18 cellular contexts compared by ENCODE assay signal in the genomic region with DNA sequence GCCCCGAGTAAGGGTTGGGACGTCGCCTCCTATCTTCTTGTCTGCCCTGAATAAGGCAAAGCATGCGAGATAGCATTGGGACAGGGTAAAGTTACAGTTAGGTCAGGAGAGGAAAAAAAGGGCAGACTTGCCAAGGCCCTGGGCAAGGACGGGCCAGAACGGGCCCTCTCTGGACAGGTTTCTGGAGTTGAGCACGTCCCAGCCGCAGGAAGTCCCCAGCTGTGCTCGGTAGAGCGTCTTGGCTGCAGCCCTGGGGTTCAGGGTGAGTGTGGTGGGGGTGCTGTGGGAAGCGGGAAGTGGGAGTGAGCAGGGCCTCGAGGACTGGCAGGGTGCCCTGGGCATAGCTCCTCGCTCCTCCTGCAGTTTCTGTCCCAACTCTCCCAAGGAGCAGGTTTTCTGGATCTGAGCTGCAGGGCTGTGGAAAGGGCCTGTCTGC. TPM values are rescaled to one million over a fixed set of nuclear protein-coding genes. Genes with fewer than 3 reads are reported as not detected.
DNase-seq lines count a peak whose midpoint lies in the region; ATAC-seq lines count a peak whose summit lies in the region.
"Had no signal": no experiment of that assay in that cellular context is flagged by ENCODE, and none has a peak within 500 bp of the region (broad histone marks: within the 10 kb centered on the region; RNA-seq: fewer than 3 reads in every experiment).

No MANE protein-coding gene starts in this region.

- DNase-seq in Ammon's horn (ENCODE audit: low spot score) (peak; percentile 61), iris pigment epithelial cell (ENCODE audit: low read depth) (peak; percentile 17), sciatic nerve (ENCODE audit: low spot score) (peak; percentile 79), mucosa of gallbladder (ENCODE audit: low spot score) (no peak), kidney tubule cell (ENCODE audit: low spot score) (no peak)
- DNase-seq in activated T-helper 1 cell treated with anti-CD3 and anti-CD28 coated beads, Interleukin-12 subunit alpha, Interleukin-12 subunit beta, Interleukin-2, Interleukin-4 antibody, amounts not matched to agents 30 ng/mL and 10 ng/mL and 1 ng/mL, durations not matched to agents 14 hours and 24 hours and 36 hours (ENCODE audit: low spot score) = no peak
- DNase-seq in activated T-cell treated with anti-CD3 and anti-CD28 coated beads, Interleukin-2, amount 50 U/mL, for 72 hours = no peak
- DNase-seq: activated CD4-positive, alpha-beta memory T cell treated with anti-CD3 and anti-CD28 coated beads for 36 hours; activated gamma-delta T cell treated with Interleukin-2 at 50 U/mL for 16 hours; DMS79 treated with DMSO at 0.1 percent for 48 hours; immature natural killer cell; KBM-7; NCI-H146; NCI-H510A; T-helper 9 cell had no signal

- intact Hi-C loops in sciatic nerve (cut with DNase I) = loop anchor here (10.0 kb wide), 1 partner anchor 167 kb away; no protein-coding TSS in a partner anchor
- intact Hi-C loops in activated T-helper 1 cell treated with anti-CD3 and anti-CD28 coated beads, Interleukin-12 subunit alpha, Interleukin-12 subunit beta, Interleukin-2, Interleukin-4 antibody, amounts not matched to agents 30 ng/mL and 10 ng/mL and 1 ng/mL, durations not matched to agents 14 hours and 24 hours and 36 hours (cut with micrococcal nuclease) = no loop called here

- no peaks in the 10 kb centered on the region for H3K9me3 Mint-ChIP-seq in activated T-helper 1 cell treated with anti-CD3 and anti-CD28 coated beads, Interleukin-12 subunit alpha, Interleukin-12 subunit beta, Interleukin-2, Interleukin-4 antibody, amounts not matched to agents 30 ng/mL and 10 ng/mL and 1 ng/mL, durations not matched to agents 14 hours and 24 hours and 36 hours
- no peaks in the 10 kb centered on the region for H3K9me3 Mint-ChIP-seq in activated T-cell treated with anti-CD3 and anti-CD28 coated beads, Interleukin-2, amount 50 U/mL, for 72 hours
- H3K9me3 Mint-ChIP-seq: activated CD4-positive, alpha-beta memory T cell treated with anti-CD3 and anti-CD28 coated beads for 36 hours; central memory CD8-positive, alpha-beta T cell had no signal

- peak; percentile 69 for ATAC-seq in sciatic nerve
- no peak for ATAC-seq in activated T-cell treated with anti-CD3 and anti-CD28 coated beads, Interleukin-2, amount 50 U/mL, for 72 hours (replicated peaks in 1 of 2)

- no peaks in the 10 kb centered on the region for H3K27me3 Mint-ChIP-seq in activated T-helper 1 cell treated with anti-CD3 and anti-CD28 coated beads, Interleukin-12 subunit alpha, Interleukin-12 subunit beta, Interleukin-2, Interleukin-4 antibody, amounts not matched to agents 30 ng/mL and 10 ng/mL and 1 ng/mL, durations not matched to agents 14 hours and 24 hours and 36 hours (ENCODE audit: insufficient read depth)
- no peaks in the 10 kb centered on the region for H3K27me3 Mint-ChIP-seq in activated T-cell treated with anti-CD3 and anti-CD28 coated beads, Interleukin-2, amount 50 U/mL, for 72 hours (ENCODE audit: low read depth)
- H3K27me3 Mint-ChIP-seq: activated CD4-positive, alpha-beta memory T cell treated with anti-CD3 and anti-CD28 coated beads for 36 hours had no signal

- no peaks in the 10 kb centered on the region for H3K36me3 Mint-ChIP-seq in activated T-helper 1 cell treated with anti-CD3 and anti-CD28 coated beads, Interleukin-12 subunit alpha, Interleukin-12 subunit beta, Interleukin-2, Interleukin-4 antibody, amounts not matched to agents 30 ng/mL and 10 ng/mL and 1 ng/mL, durations not matched to agents 14 hours and 24 hours and 36 hours (ENCODE audit: low read depth)
- no peaks in the 10 kb centered on the region for H3K36me3 Mint-ChIP-seq in activated T-cell treated with anti-CD3 and anti-CD28 coated beads, Interleukin-2, amount 50 U/mL, for 72 hours (ENCODE audit: insufficient read depth in 2 of 2)
- H3K36me3 Mint-ChIP-seq: activated CD4-positive, alpha-beta memory T cell treated with anti-CD3 and anti-CD28 coated beads for 36 hours; immature natural killer cell had no signal

- peak overlapping the region; percentile 19 for H3K27ac ChIP-seq in cingulate gyrus (ENCODE audit: low read depth, low read length)

- no peak overlapping the region for H3K27ac Mint-ChIP-seq in activated T-helper 1 cell treated with anti-CD3 and anti-CD28 coated beads, Interleukin-12 subunit alpha, Interleukin-12 subunit beta, Interleukin-2, Interleukin-4 antibody, amounts not matched to agents 30 ng/mL and 10 ng/mL and 1 ng/mL, durations not matched to agents 14 hours and 24 hours and 36 hours
- no peak overlapping the region for H3K27ac Mint-ChIP-seq in activated T-cell treated with anti-CD3 and anti-CD28 coated beads, Interleukin-2, amount 50 U/mL, for 72 hours
- H3K27ac Mint-ChIP-seq: activated CD4-positive, alpha-beta memory T cell treated with anti-CD3 and anti-CD28 coated beads for 36 hours; immature natural killer cell had no signal

- no peaks in the 10 kb centered on the region for H3K4me1 Mint-ChIP-seq in activated T-helper 1 cell treated with anti-CD3 and anti-CD28 coated beads, Interleukin-12 subunit alpha, Interleukin-12 subunit beta, Interleukin-2, Interleukin-4 antibody, amounts not matched to agents 30 ng/mL and 10 ng/mL and 1 ng/mL, durations not matched to agents 14 hours and 24 hours and 36 hours (ENCODE audit: low read depth)
- peaks cover 8% of the 10 kb centered on the region for H3K4me1 Mint-ChIP-seq in activated T-cell treated with anti-CD3 and anti-CD28 coated beads, Interleukin-2, amount 50 U/mL, for 72 hours (ENCODE audit: low read depth)
- H3K4me1 Mint-ChIP-seq: central memory CD8-positive, alpha-beta T cell; immature natural killer cell had no signal

- H3K4me3 Mint-ChIP-seq in activated T-helper 1 cell treated with anti-CD3 and anti-CD28 coated beads, Interleukin-12 subunit alpha, Interleukin-12 subunit beta, Interleukin-2, Interleukin-4 antibody, amounts not matched to agents 30 ng/mL and 10 ng/mL and 1 ng/mL, durations not matched to agents 14 hours and 24 hours and 36 hours = no peak overlapping the region
- no peak overlapping the region for H3K4me3 Mint-ChIP-seq in activated T-cell treated with anti-CD3 and anti-CD28 coated beads, Interleukin-2, amount 50 U/mL, for 72 hours
- H3K4me3 Mint-ChIP-seq: activated CD4-positive, alpha-beta memory T cell treated with anti-CD3 and anti-CD28 coated beads for 36 hours; central memory CD8-positive, alpha-beta T cell; immature natural killer cell had no signal

RNA-seq across cellular contexts. Expression of gene RPS6KL1, which starts 5.4 kb away (rescaled TPM):
- 4.7 TPM for total RNA-seq in sciatic nerve
- total RNA-seq in activated T-helper 1 cell treated with anti-CD3 and anti-CD28 coated beads, Interleukin-12 subunit alpha, Interleukin-12 subunit beta, Interleukin-2, Interleukin-4 antibody, amounts not matched to agents 30 ng/mL and 10 ng/mL and 1 ng/mL, durations not matched to agents 14 hours and 24 hours and 36 hours = 10.8 and 11.6 TPM in 2 replicates
- total RNA-seq in activated T-cell treated with anti-CD3 and anti-CD28 coated beads, Interleukin-2, amount 50 U/mL, for 72 hours = 1 to 10 TPM; 4.6 to 6.7 TPM
- total RNA-seq in mucosa of gallbladder = 18.6 TPM

RNA-seq across cellular contexts. Expression of gene DLST, which starts 35.9 kb away (rescaled TPM):
- total RNA-seq in sciatic nerve (79.6 TPM), mucosa of gallbladder (95.6 TPM)
- total RNA-seq in activated T-helper 1 cell treated with anti-CD3 and anti-CD28 coated beads, Interleukin-12 subunit alpha, Interleukin-12 subunit beta, Interleukin-2, Interleukin-4 antibody, amounts not matched to agents 30 ng/mL and 10 ng/mL and 1 ng/mL, durations not matched to agents 14 hours and 24 hours and 36 hours = 98.9 and 107 TPM in 2 replicates
- 100 to 1,000 TPM; 151 to 183 TPM for total RNA-seq in activated T-cell treated with anti-CD3 and anti-CD28 coated beads, Interleukin-2, amount 50 U/mL, for 72 hours

RNA-seq across cellular contexts. Expression of gene PGF, which starts 37.7 kb away (rescaled TPM):
- total RNA-seq in sciatic nerve = 12.4 TPM
- 0.22 and 0.41 TPM in 2 replicates for total RNA-seq in activated T-helper 1 cell treated with anti-CD3 and anti-CD28 coated beads, Interleukin-12 subunit alpha, Interleukin-12 subunit beta, Interleukin-2, Interleukin-4 antibody, amounts not matched to agents 30 ng/mL and 10 ng/mL and 1 ng/mL, durations not matched to agents 14 hours and 24 hours and 36 hours
- under 1 TPM in 1 of 2 donors, not detected in 1; 0.35 TPM for total RNA-seq in activated T-cell treated with anti-CD3 and anti-CD28 coated beads, Interleukin-2, amount 50 U/mL, for 72 hours
- total RNA-seq in mucosa of gallbladder = 4.6 TPM

RNA-seq across cellular contexts. Expression of gene PROX2, which starts 41.7 kb away (rescaled TPM):
- total RNA-seq in sciatic nerve = not detected
- not detected in 2 replicates for total RNA-seq in activated T-helper 1 cell treated with anti-CD3 and anti-CD28 coated beads, Interleukin-12 subunit alpha, Interleukin-12 subunit beta, Interleukin-2, Interleukin-4 antibody, amounts not matched to agents 30 ng/mL and 10 ng/mL and 1 ng/mL, durations not matched to agents 14 hours and 24 hours and 36 hours
- total RNA-seq in activated T-cell treated with anti-CD3 and anti-CD28 coated beads, Interleukin-2, amount 50 U/mL, for 72 hours = under 1 TPM; 0.23 to 0.29 TPM
- total RNA-seq in mucosa of gallbladder = 0.06 TPM
- total RNA-seq: urinary bladder had no signal

Comparison
In these comparisons a context has a peak if more than half of its experiments do, and no peak if none do; other contexts are left out.
1. DNase-seq: peak in Ammon's horn (single experiment), iris pigment epithelial cell (single experiment) and sciatic nerve (single experiment); none in activated T-helper 1 cell treated with anti-CD3 and anti-CD28 coated beads, Interleukin-12 subunit alpha, Interleukin-12 subunit beta, Interleukin-2, Interleukin-4 antibody, amounts not matched to agents 30 ng/mL and 10 ng/mL and 1 ng/mL, durations not matched to agents 14 hours and 24 hours and 36 hours (single experiment), activated T-cell treated with anti-CD3 and anti-CD28 coated beads, Interleukin-2, amount 50 U/mL, for 72 hours (0 of 2), mucosa of gallbladder (single experiment) and kidney tubule cell (single experiment).